In the genomic region with DNA sequence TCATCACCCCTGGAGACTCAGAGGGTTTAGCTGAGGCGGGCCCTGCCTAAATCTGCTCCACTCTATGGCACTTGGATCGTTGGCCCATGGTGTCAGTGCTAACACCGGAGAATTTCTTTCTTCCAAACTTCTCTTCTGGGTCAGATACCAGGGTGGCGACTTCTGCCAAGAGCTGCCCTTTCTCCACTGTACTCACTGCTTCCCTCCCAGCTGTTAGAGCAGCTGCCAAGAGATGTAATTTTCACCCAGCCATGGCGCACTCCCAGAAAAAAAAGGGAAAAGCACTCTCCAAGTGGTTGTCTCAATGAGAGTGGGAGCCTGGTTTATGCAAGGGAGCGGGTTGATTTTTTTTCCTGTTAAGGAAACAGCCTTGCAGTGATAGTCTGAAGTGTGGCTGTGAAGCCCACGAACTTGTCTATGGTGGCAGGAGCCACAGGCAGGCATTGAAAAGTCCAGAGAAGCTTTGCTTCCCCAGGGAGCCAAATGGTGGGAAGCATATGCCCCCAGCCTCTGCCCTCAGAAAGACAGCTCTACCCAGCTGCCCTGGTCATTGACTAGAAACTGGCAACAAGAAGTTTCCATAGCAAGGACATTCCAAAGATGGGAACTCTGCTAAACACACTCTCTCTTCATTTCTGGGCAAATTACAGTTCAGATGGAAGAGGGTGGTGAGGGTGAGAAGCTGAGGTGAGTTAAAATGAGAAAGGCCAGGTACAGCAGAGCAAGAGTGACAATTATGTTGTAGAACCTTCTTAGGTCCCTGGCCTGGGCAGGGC, we compare ENCODE assay signal across 11 cellular contexts. TPM values are rescaled to one million over a fixed set of nuclear protein-coding genes. Genes with fewer than 3 reads are reported as not detected.
DNase-seq lines count a peak whose midpoint lies in the region; ATAC-seq, FAIRE-seq and TF ChIP-seq lines count a peak whose summit lies in the region.
"Had no signal": no experiment of that assay in that cellular context is flagged by ENCODE, and none has a peak within 500 bp of the region (broad histone marks: within the 10 kb centered on the region; RNA-seq: fewer than 3 reads in every experiment).

No MANE protein-coding gene starts in this region.

- H3K9me3 ChIP-seq in Peyer's patch = no peaks in the 10 kb centered on the region
- H3K9me3 ChIP-seq in gastroesophageal sphincter = no peaks in the 10 kb centered on the region
- H3K9me3 ChIP-seq: BLaER1 had no signal

- WGBS in gastroesophageal sphincter (ENCODE audit: low coverage in 1 of 2), 2 donors = no CpG with 5 or more reads among the region's 7 CpGs

- H3K4me1 ChIP-seq in Peyer's patch (peaks cover 0 to 73% (median 7%) of the 10 kb centered on the region in 4 donors), gastroesophageal sphincter (peaks cover 24 to 100% (median 43%) of the 10 kb centered on the region in 3 donors)
- H3K4me1 ChIP-seq: BLaER1 had no signal

- no peak for TF ChIP-seq EP300 in gastroesophageal sphincter (IDR thresholded peaks at IDR 0.05)

- DNase-seq in Peyer's patch = peak in 1 of 3 donors; percentile 36
- DNase-seq in posterior vena cava (ENCODE audit: low spot score) = peak; percentile 85
- DNase-seq in HTR-8/SVneo (ENCODE audit: insufficient read length, low spot score) = no peak
- no peak for DNase-seq in activated CD4-positive, CD25-positive, alpha-beta regulatory T cell (lab: John Stamatoyannopoulos, UW)
- DNase-seq: SIG-M5; stimulated activated CD4-positive, alpha-beta T cell treated with anti-CD3 and anti-CD28 coated beads, Interleukin-4, amount 100 ng/mL, for 4 hours had no signal

- no peak overlapping the region for H3K4me3 ChIP-seq in Peyer's patch
- peak overlapping the region in 1 of 2 donors; percentile 8 for H3K4me3 ChIP-seq in gastroesophageal sphincter
- H3K4me3 ChIP-seq: BLaER1 had no signal

- ATAC-seq in gastroesophageal sphincter = peak; percentile 64
- ATAC-seq in HG02970 (IDR thresholded peaks at IDR 0.05; ENCODE audit: low FRiP score, unreplicated experiment) = no peak
- no peak for ATAC-seq in GM18907 (IDR thresholded peaks at IDR 0.05; ENCODE audit: unreplicated experiment)

- TF ChIP-seq POLR2A in Peyer's patch (IDR thresholded peaks at IDR 0.05) = no peak
- TF ChIP-seq POLR2A in gastroesophageal sphincter (IDR thresholded peaks at IDR 0.05) = no peak

- H3K27ac ChIP-seq in C4-2B (peak overlapping the region; percentile 91), Peyer's patch (peak overlapping the region; percentile 49 to 86 (median 65)), gastroesophageal sphincter (peak overlapping the region; percentile 93 to 98 (median 95))
- H3K27ac ChIP-seq: BLaER1 had no signal

- H3K36me3 ChIP-seq in Peyer's patch = peaks cover 0 to 66% (median 0%) of the 10 kb centered on the region in 3 donors
- H3K36me3 ChIP-seq in gastroesophageal sphincter = peaks cover 0 to 54% of the 10 kb centered on the region in 2 donors

- intact Hi-C loops in posterior vena cava (cut with DNase I) = loop anchor here in 1 of 2 donors (10.0 kb wide), 1 partner anchor 426 kb away; the partner anchor contains the start of gene APOA5

- no peak for TF ChIP-seq CTCF in C4-2B (conservative IDR thresholded peaks at IDR 0.05)
- TF ChIP-seq CTCF in Peyer's patch (IDR thresholded peaks at IDR 0.05) = no peak
- TF ChIP-seq CTCF in gastroesophageal sphincter (IDR thresholded peaks at IDR 0.05) = no peak

- FAIRE-seq in HTR-8/SVneo (lab: Jason Lieb, UNC) = no peak

- H3K27me3 ChIP-seq in Peyer's patch (no peaks in the 10 kb centered on the region), gastroesophageal sphincter (no peaks in the 10 kb centered on the region)
- H3K27me3 ChIP-seq: BLaER1 had no signal

RNA-seq across cellular contexts. Expression of gene PCSK7, which starts 10.7 kb away (rescaled TPM):
- 100 to 1,000 TPM; 136 to 244 (median 171) TPM for total RNA-seq in Peyer's patch
- total RNA-seq in gastroesophageal sphincter = 10 to 100 TPM; 28.9 to 40.5 (median 35.3) TPM
- 10 to 100 TPM; 41.9 to 48.6 TPM for total RNA-seq in posterior vena cava

RNA-seq across cellular contexts. Expression of gene RNF214, which starts 11.3 kb away (rescaled TPM):
- total RNA-seq in Peyer's patch (10 to 100 TPM; 10.2 to 32.2 (median 13.4) TPM), gastroesophageal sphincter (10 to 100 TPM; 14.8 to 21.2 (median 17.4) TPM), posterior vena cava (10 to 100 TPM; 24.8 to 25.7 TPM)

RNA-seq across cellular contexts. Expression of gene TAGLN, which starts 22.0 kb away (rescaled TPM):
- total RNA-seq in Peyer's patch (100 to 1,000 TPM; 110 to 361 (median 254) TPM), gastroesophageal sphincter (over 10,000 TPM; 10,394 to 14,194 (median 13,050) TPM), posterior vena cava (1,000 to 10,000 TPM; 5,409 to 9,264 TPM)

RNA-seq across cellular contexts. Expression of gene SIDT2, which starts 42.6 kb away (rescaled TPM):
- total RNA-seq in Peyer's patch (100 to 1,000 TPM in 3 of 4 donors, 10 to 100 TPM in 1; 69.3 to 201 (median 162) TPM), gastroesophageal sphincter (10 to 100 TPM; 15.3 to 50.1 (median 33.6) TPM), posterior vena cava (10 to 100 TPM; 39.2 to 49.5 TPM)

Comparison
In these comparisons a context has a peak if more than half of its experiments do, and no peak if none do; other contexts are left out.
1. RNA of gene TAGLN, which starts 22.0 kb away (total RNA-seq): 10,394 to 14,194 TPM in gastroesophageal sphincter and 5,409 to 9,264 TPM in posterior vena cava; 110 to 361 TPM in Peyer's patch; every median in the first group is over 10 times any median in the second.
2. Peak in every context shown above with its lines, with median percentiles within 50 percentile points of each other: H3K27ac ChIP-seq.